In the genomic region with DNA sequence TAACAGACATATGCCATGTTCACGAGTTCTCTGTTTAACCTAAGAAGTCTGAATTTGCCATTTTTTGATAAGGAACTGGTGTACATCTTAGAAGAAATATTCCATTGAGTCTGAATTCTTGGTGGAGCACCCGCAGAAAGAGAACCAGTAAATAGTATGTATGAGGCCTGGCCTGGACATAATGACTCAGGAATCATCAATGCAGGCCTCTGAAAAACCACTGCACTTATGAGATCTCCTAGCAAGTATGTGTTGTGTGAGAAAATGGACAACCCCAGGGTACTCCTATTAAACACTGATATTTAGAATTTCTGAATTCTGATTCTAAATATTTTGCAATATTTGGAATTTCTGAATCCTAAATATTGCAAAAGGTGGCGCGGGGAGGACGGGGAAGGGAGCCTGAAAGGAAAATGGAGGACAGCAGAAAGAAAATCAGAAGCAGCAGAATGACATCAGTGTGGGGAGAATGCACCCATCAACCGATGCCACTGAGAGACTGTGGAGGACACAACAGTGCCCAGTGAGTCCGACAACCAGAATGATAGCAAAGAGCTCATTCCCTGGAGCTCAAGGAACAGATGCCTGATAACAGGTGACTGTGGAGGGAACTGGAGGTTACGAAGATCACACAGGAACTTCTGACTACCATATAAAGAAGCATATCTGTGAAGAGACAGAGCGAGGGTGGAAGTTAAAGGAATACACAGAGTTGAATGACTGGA, we compare ENCODE assay signal across 11 cellular contexts.
DNase-seq lines count a peak whose midpoint lies in the region; ATAC-seq and TF ChIP-seq lines count a peak whose summit lies in the region.
"Had no signal": no experiment of that assay in that cellular context is flagged by ENCODE, and none has a peak within 500 bp of the region (broad histone marks: within the 10 kb centered on the region; RNA-seq: fewer than 3 reads in every experiment).

No MANE protein-coding gene starts in this region.

- no peak overlapping the region for H3K4me3 Mint-ChIP-seq in H9
- H3K4me3 Mint-ChIP-seq: central memory CD8-positive, alpha-beta T cell; natural killer cell treated with Interleukin-12 subunit alpha and Interleukin-12 subunit beta and Interleukin-15 and Interleukin-18, amount 100 ng/mL, for 72 hours had no signal

- H3K27me3 ChIP-seq in H9 (ENCODE audit: insufficient read depth, low read length) (no peaks in the 10 kb centered on the region), adipocyte (replicated peaks; ENCODE audit: control insufficient read depth, insufficient read depth, low read length) (no peaks in the 10 kb centered on the region), foreskin keratinocyte (no peaks in the 10 kb centered on the region)
- H3K27me3 ChIP-seq in effector memory CD4-positive, alpha-beta T cell (replicated peaks; ENCODE audit: control insufficient read depth, insufficient read depth, low read length, poor library complexity, severe bottlenecking), result no peaks in the 10 kb centered on the region
- H3K27me3 ChIP-seq: esophagus squamous epithelium had no signal

- H2AFZ ChIP-seq in H9 (ENCODE audit: low read length), result no peak overlapping the region

- ATAC-seq in foreskin keratinocyte, result peak; percentile 19
- no peak for ATAC-seq in GM21390 (IDR thresholded peaks at IDR 0.05; ENCODE audit: unreplicated experiment)
- ATAC-seq: natural killer cell treated with Interleukin-12 subunit alpha and Interleukin-12 subunit beta and Interleukin-15 and Interleukin-18, amount 100 ng/mL, for 72 hours had no signal

- TF ChIP-seq CTCF in H9 (conservative IDR thresholded peaks at IDR 0.05) (no peak), foreskin keratinocyte (conservative IDR thresholded peaks at IDR 0.05) (no peak)

- peaks cover 64 to 74% of the 10 kb centered on the region in 2 experiments for H3K4me1 Mint-ChIP-seq in H9

- no peak overlapping the region for H4K5ac ChIP-seq in H9 (ENCODE audit: insufficient read length, low read depth, low read length)

- H3K36me3 Mint-ChIP-seq in H9 (ENCODE audit: insufficient read depth in 1 of 3, low read depth in 3 of 3), result no peaks in the 10 kb centered on the region
- H3K36me3 Mint-ChIP-seq: natural killer cell treated with Interleukin-12 subunit alpha and Interleukin-12 subunit beta and Interleukin-15 and Interleukin-18, amount 100 ng/mL, for 72 hours had no signal

- H2AK5ac ChIP-seq in H9 (ENCODE audit: insufficient read length, low read length), result no peak overlapping the region

- no peak overlapping the region for H3K23ac ChIP-seq in H9 (ENCODE audit: insufficient read length, low read depth, low read length)

- DNase-seq in H9 (no peak), adipocyte (ENCODE audit: low read depth) (peak; percentile 46), foreskin keratinocyte (peak in 1 of 2 donors; percentile 26), NCI-H128 (lab: John Stamatoyannopoulos, UW; ENCODE audit: unreplicated experiment) (no peak), NCI-H1092 (lab: John Stamatoyannopoulos, UW) (no peak)
- DNase-seq in effector memory CD4-positive, alpha-beta T cell, result no peak
- DNase-seq: esophagus squamous epithelium had no signal

- H3K9ac ChIP-seq in H9 (ENCODE audit: extremely low read depth, insufficient read length, low read length), result no peak overlapping the region
- H3K9ac ChIP-seq in adipocyte (ENCODE audit: low read length), result no peak overlapping the region

- H3K9me3 Mint-ChIP-seq in H9, result no peaks in the 10 kb centered on the region
- H3K9me3 Mint-ChIP-seq: activated T-helper 2 cell treated with anti-CD3 and anti-CD28 coated beads, Interferon-gamma antibody, Interleukin-2, Interleukin-4, amounts not matched to agents 10 μg/mL and 5 μg/mL and 100 μg/mL, durations not matched to agents 14 hours and 24 hours and 36 hours; natural killer cell treated with Interleukin-12 subunit alpha and Interleukin-12 subunit beta and Interleukin-15 and Interleukin-18, amount 100 ng/mL, for 72 hours had no signal

- no peak overlapping the region for H3K56ac ChIP-seq in H9 (ENCODE audit: insufficient read length, low read depth, low read length)

- H3K36me3 ChIP-seq in adipocyte (ENCODE audit: control insufficient read depth, insufficient read depth, low read length, severe bottlenecking), result no peaks in the 10 kb centered on the region
- no peaks in the 10 kb centered on the region for H3K36me3 ChIP-seq in effector memory CD4-positive, alpha-beta T cell (ENCODE audit: control insufficient read depth, insufficient read depth, low read length)
- H3K36me3 ChIP-seq: esophagus squamous epithelium had no signal

- H2BK20ac ChIP-seq in H9 (ENCODE audit: low read depth, low read length, poor library complexity, severe bottlenecking), result no peak overlapping the region

- no peak overlapping the region for H3K18ac ChIP-seq in H9 (ENCODE audit: insufficient read length, low read depth, low read length)

- peak overlapping the region; percentile 9 to 70 (median 25) for H3K27ac Mint-ChIP-seq in H9
- H3K27ac Mint-ChIP-seq: activated T-helper 2 cell treated with anti-CD3 and anti-CD28 coated beads, Interferon-gamma antibody, Interleukin-2, Interleukin-4, amounts not matched to agents 10 μg/mL and 5 μg/mL and 100 μg/mL, durations not matched to agents 14 hours and 24 hours and 36 hours; natural killer cell treated with Interleukin-12 subunit alpha and Interleukin-12 subunit beta and Interleukin-15 and Interleukin-18, amount 100 ng/mL, for 72 hours had no signal

- H2BK12ac ChIP-seq in H9 (ENCODE audit: insufficient read length, low read depth, low read length), result no peak overlapping the region

- H3K4ac ChIP-seq in H9 (ENCODE audit: low read depth, low read length), result no peak overlapping the region

- peaks cover 35% of the 10 kb centered on the region; the same call in 1 of the 2 replicates for H3K79me2 ChIP-seq in H9 (ENCODE audit: insufficient read depth, low read length)

- H4K91ac ChIP-seq in H9 (ENCODE audit: insufficient read length, low read depth, low read length), result no peak overlapping the region

- H4K20me1 ChIP-seq in H9 (ENCODE audit: control insufficient read depth, insufficient read depth, insufficient read length), result no peaks in the 10 kb centered on the region

- H3K23me2 ChIP-seq in H9 (ENCODE audit: insufficient read length, low read depth, low read length, poor library complexity, severe bottlenecking), result no peaks in the 10 kb centered on the region

- no peak overlapping the region for H3K4me3 ChIP-seq in adipocyte (ENCODE audit: low read length)
- H3K4me3 ChIP-seq in effector memory CD4-positive, alpha-beta T cell (ENCODE audit: insufficient read depth, low read depth, low read length, poor library complexity, severe bottlenecking), result no peak overlapping the region
- H3K4me3 ChIP-seq: esophagus squamous epithelium had no signal

- H3K14ac ChIP-seq in H9 (ENCODE audit: insufficient read depth, low read length), result no peak overlapping the region

- peaks cover 2% of the 10 kb centered on the region for H3K79me1 ChIP-seq in H9 (ENCODE audit: insufficient read depth, low read depth, low read length, poor library complexity, severe bottlenecking)

- H3K9me3 ChIP-seq in H9 (ENCODE audit: control insufficient read depth, low read depth, low read length) (no peaks in the 10 kb centered on the region), adipocyte (ENCODE audit: control insufficient read depth, low read length) (no peaks in the 10 kb centered on the region)
- no peaks in the 10 kb centered on the region for H3K9me3 ChIP-seq in effector memory CD4-positive, alpha-beta T cell (ENCODE audit: control insufficient read depth, low read length)
- H3K9me3 ChIP-seq: esophagus squamous epithelium had no signal

- no peak overlapping the region for H3K4me2 ChIP-seq in H9 (ENCODE audit: insufficient read depth, insufficient read length, low read length)

- H3K27ac ChIP-seq in H9 (ENCODE audit: insufficient read length, low read depth, low read length) (no peak overlapping the region), foreskin keratinocyte (no peak overlapping the region)
- H3K27ac ChIP-seq in effector memory CD4-positive, alpha-beta T cell (ENCODE audit: insufficient read depth, low read length, poor library complexity, severe bottlenecking), result no peak overlapping the region
- H3K27ac ChIP-seq: esophagus squamous epithelium had no signal

- H2BK120ac ChIP-seq in H9 (ENCODE audit: low read depth, low read length, poor library complexity, severe bottlenecking), result no peak overlapping the region

- H2BK15ac ChIP-seq in H9 (ENCODE audit: low read depth, low read length), result no peak overlapping the region

- WGBS in H9 (ENCODE audit: extremely low coverage, insufficient read length, low lambda C conversion rate), result no CpG with 5 or more reads among the region's 9 CpGs

- no peak overlapping the region for H2BK5ac ChIP-seq in H9 (ENCODE audit: insufficient read length, low read length)

- no peaks in the 10 kb centered on the region for H3K27me3 Mint-ChIP-seq in H9 (ENCODE audit: low read depth)
- H3K27me3 Mint-ChIP-seq: central memory CD8-positive, alpha-beta T cell had no signal

- H3K4me1 ChIP-seq in H9 (ENCODE audit: insufficient read depth, low read length), result peaks cover 24% of the 10 kb centered on the region
- peaks cover 43% of the 10 kb centered on the region for H3K4me1 ChIP-seq in adipocyte (ENCODE audit: control insufficient read depth, insufficient read depth, low read length)
- H3K4me1 ChIP-seq in foreskin keratinocyte, result peaks cover 9% of the 10 kb centered on the region
- peaks cover 5% of the 10 kb centered on the region for H3K4me1 ChIP-seq in effector memory CD4-positive, alpha-beta T cell (ENCODE audit: control insufficient read depth, insufficient read depth, low read length, poor library complexity, severe bottlenecking)

- no peak overlapping the region for H4K8ac ChIP-seq in H9 (replicated peaks; ENCODE audit: insufficient read length, low read depth, low read length)

- H3T11ph ChIP-seq in H9 (ENCODE audit: low read length), result no peak overlapping the region
